In genomic region chr3:14256561-14257342, GRCh38 we compare ENCODE assay signal across 1 cellular context.
TF ChIP-seq lines count a peak whose summit lies in the region.

No MANE protein-coding gene starts in this region.

TF ChIP-seq in H1, 55 proteins besides CTCF, POLR2A, EP300 and RAD21:
- no peak for TF ChIP-seq POLR2AphosphoS5 (IDR thresholded peaks at IDR 0.05; ENCODE audit: low read depth, low read length)
- TF ChIP-seq SRF (IDR thresholded peaks at IDR 0.05; ENCODE audit: low read depth, low read length) = no peak
- TF ChIP-seq FOSL1 (IDR thresholded peaks at IDR 0.05; ENCODE audit: insufficient read depth, low read depth, low read length) = no peak
- no peak for TF ChIP-seq HDAC2 (IDR thresholded peaks at IDR 0.05; ENCODE audit: borderline replicate concordance in 1 of 2, low read depth in 2 of 2, low read length in 2 of 2)
- no peak for TF ChIP-seq MAX (IDR thresholded peaks at IDR 0.05)
- TF ChIP-seq CREB1 (IDR thresholded peaks at IDR 0.05) = no peak
- no peak for TF ChIP-seq SAP30 (IDR thresholded peaks at IDR 0.05; ENCODE audit: insufficient read depth, insufficient replicate concordance, low read length)
- TF ChIP-seq E2F6 (IDR thresholded peaks at IDR 0.05) = no peak
- no peak for TF ChIP-seq HDAC6 (IDR thresholded peaks at IDR 0.05; ENCODE audit: low read depth, low read length)
- TF ChIP-seq MAFK (IDR thresholded peaks at IDR 0.05; ENCODE audit: low read depth, low read length) = no peak
- no peak for TF ChIP-seq ZNF274 (IDR thresholded peaks at IDR 0.05; ENCODE audit: borderline replicate concordance, extremely low read depth, low read length)
- TF ChIP-seq TAF7 (optimal IDR thresholded peaks at IDR 0.05; ENCODE audit: borderline replicate concordance, low read depth, low read length) = no peak
- no peak for TF ChIP-seq JUN (IDR thresholded peaks at IDR 0.05; ENCODE audit: low read depth, low read length)
- TF ChIP-seq GTF2F1 (IDR thresholded peaks at IDR 0.05; ENCODE audit: borderline replicate concordance, low read depth, low read length) = no peak
- no peak for TF ChIP-seq NANOG (IDR thresholded peaks at IDR 0.05; ENCODE audit: insufficient read depth, low read depth, low read length, poor library complexity, severe bottlenecking)
- TF ChIP-seq SP2 (IDR thresholded peaks at IDR 0.05; ENCODE audit: low read length) = no peak
- TF ChIP-seq CHD2 (IDR thresholded peaks at IDR 0.05; ENCODE audit: low read length) = no peak
- TF ChIP-seq, protein P1, sequence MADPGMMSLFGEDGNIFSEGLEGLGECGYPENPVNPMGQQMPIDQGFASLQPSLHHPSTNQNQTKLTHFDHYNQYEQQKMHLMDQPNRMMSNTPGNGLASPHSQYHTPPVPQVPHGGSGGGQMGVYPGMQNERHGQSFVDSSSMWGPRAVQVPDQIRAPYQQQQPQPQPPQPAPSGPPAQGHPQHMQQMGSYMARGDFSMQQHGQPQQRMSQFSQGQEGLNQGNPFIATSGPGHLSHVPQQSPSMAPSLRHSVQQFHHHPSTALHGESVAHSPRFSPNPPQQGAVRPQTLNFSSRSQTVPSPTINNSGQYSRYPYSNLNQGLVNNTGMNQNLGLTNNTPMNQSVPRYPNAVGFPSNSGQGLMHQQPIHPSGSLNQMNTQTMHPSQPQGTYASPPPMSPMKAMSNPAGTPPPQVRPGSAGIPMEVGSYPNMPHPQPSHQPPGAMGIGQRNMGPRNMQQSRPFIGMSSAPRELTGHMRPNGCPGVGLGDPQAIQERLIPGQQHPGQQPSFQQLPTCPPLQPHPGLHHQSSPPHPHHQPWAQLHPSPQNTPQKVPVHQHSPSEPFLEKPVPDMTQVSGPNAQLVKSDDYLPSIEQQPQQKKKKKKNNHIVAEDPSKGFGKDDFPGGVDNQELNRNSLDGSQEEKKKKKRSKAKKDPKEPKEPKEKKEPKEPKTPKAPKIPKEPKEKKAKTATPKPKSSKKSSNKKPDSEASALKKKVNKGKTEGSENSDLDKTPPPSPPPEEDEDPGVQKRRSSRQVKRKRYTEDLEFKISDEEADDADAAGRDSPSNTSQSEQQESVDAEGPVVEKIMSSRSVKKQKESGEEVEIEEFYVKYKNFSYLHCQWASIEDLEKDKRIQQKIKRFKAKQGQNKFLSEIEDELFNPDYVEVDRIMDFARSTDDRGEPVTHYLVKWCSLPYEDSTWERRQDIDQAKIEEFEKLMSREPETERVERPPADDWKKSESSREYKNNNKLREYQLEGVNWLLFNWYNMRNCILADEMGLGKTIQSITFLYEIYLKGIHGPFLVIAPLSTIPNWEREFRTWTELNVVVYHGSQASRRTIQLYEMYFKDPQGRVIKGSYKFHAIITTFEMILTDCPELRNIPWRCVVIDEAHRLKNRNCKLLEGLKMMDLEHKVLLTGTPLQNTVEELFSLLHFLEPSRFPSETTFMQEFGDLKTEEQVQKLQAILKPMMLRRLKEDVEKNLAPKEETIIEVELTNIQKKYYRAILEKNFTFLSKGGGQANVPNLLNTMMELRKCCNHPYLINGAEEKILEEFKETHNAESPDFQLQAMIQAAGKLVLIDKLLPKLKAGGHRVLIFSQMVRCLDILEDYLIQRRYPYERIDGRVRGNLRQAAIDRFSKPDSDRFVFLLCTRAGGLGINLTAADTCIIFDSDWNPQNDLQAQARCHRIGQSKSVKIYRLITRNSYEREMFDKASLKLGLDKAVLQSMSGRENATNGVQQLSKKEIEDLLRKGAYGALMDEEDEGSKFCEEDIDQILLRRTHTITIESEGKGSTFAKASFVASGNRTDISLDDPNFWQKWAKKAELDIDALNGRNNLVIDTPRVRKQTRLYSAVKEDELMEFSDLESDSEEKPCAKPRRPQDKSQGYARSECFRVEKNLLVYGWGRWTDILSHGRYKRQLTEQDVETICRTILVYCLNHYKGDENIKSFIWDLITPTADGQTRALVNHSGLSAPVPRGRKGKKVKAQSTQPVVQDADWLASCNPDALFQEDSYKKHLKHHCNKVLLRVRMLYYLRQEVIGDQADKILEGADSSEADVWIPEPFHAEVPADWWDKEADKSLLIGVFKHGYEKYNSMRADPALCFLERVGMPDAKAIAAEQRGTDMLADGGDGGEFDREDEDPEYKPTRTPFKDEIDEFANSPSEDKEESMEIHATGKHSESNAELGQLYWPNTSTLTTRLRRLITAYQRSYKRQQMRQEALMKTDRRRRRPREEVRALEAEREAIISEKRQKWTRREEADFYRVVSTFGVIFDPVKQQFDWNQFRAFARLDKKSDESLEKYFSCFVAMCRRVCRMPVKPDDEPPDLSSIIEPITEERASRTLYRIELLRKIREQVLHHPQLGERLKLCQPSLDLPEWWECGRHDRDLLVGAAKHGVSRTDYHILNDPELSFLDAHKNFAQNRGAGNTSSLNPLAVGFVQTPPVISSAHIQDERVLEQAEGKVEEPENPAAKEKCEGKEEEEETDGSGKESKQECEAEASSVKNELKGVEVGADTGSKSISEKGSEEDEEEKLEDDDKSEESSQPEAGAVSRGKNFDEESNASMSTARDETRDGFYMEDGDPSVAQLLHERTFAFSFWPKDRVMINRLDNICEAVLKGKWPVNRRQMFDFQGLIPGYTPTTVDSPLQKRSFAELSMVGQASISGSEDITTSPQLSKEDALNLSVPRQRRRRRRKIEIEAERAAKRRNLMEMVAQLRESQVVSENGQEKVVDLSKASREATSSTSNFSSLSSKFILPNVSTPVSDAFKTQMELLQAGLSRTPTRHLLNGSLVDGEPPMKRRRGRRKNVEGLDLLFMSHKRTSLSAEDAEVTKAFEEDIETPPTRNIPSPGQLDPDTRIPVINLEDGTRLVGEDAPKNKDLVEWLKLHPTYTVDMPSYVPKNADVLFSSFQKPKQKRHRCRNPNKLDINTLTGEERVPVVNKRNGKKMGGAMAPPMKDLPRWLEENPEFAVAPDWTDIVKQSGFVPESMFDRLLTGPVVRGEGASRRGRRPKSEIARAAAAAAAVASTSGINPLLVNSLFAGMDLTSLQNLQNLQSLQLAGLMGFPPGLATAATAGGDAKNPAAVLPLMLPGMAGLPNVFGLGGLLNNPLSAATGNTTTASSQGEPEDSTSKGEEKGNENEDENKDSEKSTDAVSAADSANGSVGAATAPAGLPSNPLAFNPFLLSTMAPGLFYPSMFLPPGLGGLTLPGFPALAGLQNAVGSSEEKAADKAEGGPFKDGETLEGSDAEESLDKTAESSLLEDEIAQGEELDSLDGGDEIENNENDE (IDR thresholded peaks at IDR 0.05; ENCODE audit: insufficient replicate concordance, low read length) = no peak
- TF ChIP-seq CEBPB (IDR thresholded peaks at IDR 0.05; ENCODE audit: low read depth, low read length) = no peak
